Comparison of ENCODE assay signal across 10 cellular contexts in the genomic region with DNA sequence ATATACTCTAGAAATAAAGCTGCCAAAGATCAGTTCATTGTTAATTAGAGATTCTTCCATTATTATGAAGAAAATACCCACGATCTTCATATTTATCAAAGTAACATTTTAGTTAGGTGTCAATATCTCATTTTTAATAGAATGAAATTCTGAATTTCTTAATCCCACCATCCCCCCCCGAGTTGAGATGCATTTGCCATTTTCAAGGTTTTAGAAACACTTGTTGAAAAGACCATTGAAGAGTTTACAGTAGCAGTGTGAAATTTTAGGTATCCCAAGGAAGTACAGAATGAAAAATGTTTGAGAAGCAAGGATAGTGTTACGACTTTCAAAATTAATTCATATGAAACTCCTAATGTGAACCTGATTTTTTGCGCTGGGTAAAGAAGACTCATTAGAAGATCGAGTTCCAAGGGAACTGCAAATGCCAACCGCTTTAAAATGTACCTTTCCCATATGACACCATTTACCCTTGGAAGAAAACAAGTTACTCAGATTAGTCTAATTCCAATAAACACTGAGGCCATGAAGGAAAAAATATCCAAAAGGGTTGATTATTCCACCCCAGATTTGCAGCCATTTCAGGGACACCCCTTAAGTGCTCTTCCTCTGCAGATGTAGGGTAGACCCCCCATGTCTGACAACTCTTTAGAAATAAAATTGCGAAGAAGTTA. TPM values are rescaled to one million over a fixed set of nuclear protein-coding genes. Genes with fewer than 3 reads are reported as not detected.
DNase-seq lines count a peak whose midpoint lies in the region; FAIRE-seq and TF ChIP-seq lines count a peak whose summit lies in the region.
"Had no signal": no experiment of that assay in that cellular context is flagged by ENCODE, and none has a peak within 500 bp of the region (broad histone marks: within the 10 kb centered on the region; RNA-seq: fewer than 3 reads in every experiment).

No MANE protein-coding gene starts in this region.

- peak overlapping the region; percentile 27 for H3K4me3 ChIP-seq in Caco-2 (ENCODE audit: low read depth, low read length)
- H3K4me3 ChIP-seq in astrocyte (ENCODE audit: insufficient read depth, low read depth, low read length) = no peak overlapping the region
- H3K4me3 ChIP-seq in neuron (ENCODE audit: low read length) = no peak overlapping the region

- H3K36me3 ChIP-seq in Caco-2 (ENCODE audit: control insufficient read depth, insufficient read depth, low read length) (no peaks in the 10 kb centered on the region), astrocyte (ENCODE audit: insufficient read depth, low read length) (no peaks in the 10 kb centered on the region), neuron (ENCODE audit: insufficient read depth, low read length) (no peaks in the 10 kb centered on the region)

- H2AFZ ChIP-seq in astrocyte (ENCODE audit: low read depth, low read length) (no peak overlapping the region), neuron (ENCODE audit: low read depth, low read length) (peak overlapping the region; percentile 87)

- H3K27ac Mint-ChIP-seq in Caco-2 (ENCODE audit: unreplicated experiment) (no peak overlapping the region), IgD-negative memory B cell (peak overlapping the region; percentile 89 to 98 (median 94)), astrocyte (ENCODE audit: unreplicated experiment) (no peak overlapping the region)

- TF ChIP-seq CTCF in Caco-2 (IDR thresholded peaks at IDR 0.05; ENCODE audit: insufficient read depth in 1 of 2, low read depth in 1 of 2, low read length in 1 of 2, severe bottlenecking in 1 of 2, unreplicated experiment in 1 of 2) = no peak
- no peak for TF ChIP-seq CTCF in astrocyte (IDR thresholded peaks at IDR 0.05; ENCODE audit: insufficient read depth, low read depth, low read length)
- no peak for TF ChIP-seq CTCF in GM13977 (IDR thresholded peaks at IDR 0.05; ENCODE audit: extremely low read depth, insufficient read depth, missing control alignments)
- TF ChIP-seq CTCF in D721Med (IDR thresholded peaks at IDR 0.05; ENCODE audit: insufficient read depth, missing control alignments) = no peak

- POLR2A ChIA-PET in Caco-2 (lab: Charles Lee) = no interaction called here

- H3K4me1 ChIP-seq in Caco-2 (no peaks in the 10 kb centered on the region), astrocyte (ENCODE audit: insufficient read depth, low read length) (no peaks in the 10 kb centered on the region), neuron (ENCODE audit: insufficient read depth, low read length) (no peaks in the 10 kb centered on the region)

- H3K4me2 ChIP-seq in astrocyte (ENCODE audit: low read length) = peak overlapping the region; percentile 53

- no peaks in the 10 kb centered on the region for H3K79me2 ChIP-seq in astrocyte (ENCODE audit: insufficient read depth, low read length)

- H3K36me3 Mint-ChIP-seq in Caco-2 (ENCODE audit: insufficient read depth, unreplicated experiment) (peaks cover 5% of the 10 kb centered on the region), IgD-negative memory B cell (peaks cover 16% of the 10 kb centered on the region), astrocyte (ENCODE audit: low read depth, unreplicated experiment) (no peaks in the 10 kb centered on the region)

- TSS peak; percentile 56 for BruUV-seq in Caco-2 (replicated peaks; lab: Mats Ljungman, UMichigan)

- no peaks in the 10 kb centered on the region for H3K9me3 Mint-ChIP-seq in Caco-2 (ENCODE audit: unreplicated experiment)
- H3K9me3 Mint-ChIP-seq in IgD-negative memory B cell = no peaks in the 10 kb centered on the region
- H3K9me3 Mint-ChIP-seq in astrocyte (ENCODE audit: unreplicated experiment) = no peaks in the 10 kb centered on the region

- H3K4me1 Mint-ChIP-seq in Caco-2 (ENCODE audit: low read depth, unreplicated experiment) (no peaks in the 10 kb centered on the region), IgD-negative memory B cell (peaks cover 35 to 42% (median 37%) of the 10 kb centered on the region in 3 donors), astrocyte (ENCODE audit: low read depth, unreplicated experiment) (no peaks in the 10 kb centered on the region)

- H3K9ac ChIP-seq in astrocyte (ENCODE audit: low read length) = no peak overlapping the region

- no peak for DNase-seq in Caco-2
- DNase-seq in astrocyte (ENCODE audit: low read depth) = no peak
- DNase-seq in occipital lobe (lab: John Stamatoyannopoulos, UW) = no peak
- DNase-seq in GM13977 (ENCODE audit: low spot score) = no peak
- no peak for DNase-seq in HuH-7 (ENCODE audit: low spot score)
- DNase-seq in D721Med (ENCODE audit: insufficient read length, low spot score) = no peak

- FAIRE-seq in astrocyte (lab: Jason Lieb, UNC) = no peak
- no peak for FAIRE-seq in D721Med (lab: Jason Lieb, UNC)

- H3K9me3 ChIP-seq in Caco-2 (no peaks in the 10 kb centered on the region), astrocyte (ENCODE audit: insufficient read depth, low read depth, low read length) (peaks cover 13% of the 10 kb centered on the region), neuron (ENCODE audit: low read length) (peaks cover 10% of the 10 kb centered on the region)

- H3K4me3 Mint-ChIP-seq in Caco-2 (ENCODE audit: unreplicated experiment) (peak overlapping the region; percentile 76), IgD-negative memory B cell (peak overlapping the region; percentile 96 to 100 (median 97)), astrocyte (ENCODE audit: unreplicated experiment) (peak overlapping the region; percentile 57)

- CTCF ChIA-PET in Caco-2 (lab: Charles Lee) = interaction anchor here (0.9 kb wide), 1 partner anchor 117 kb away, joined by 3 read pairs; a partner anchor contains a TSS

- in situ Hi-C loops in GM13977 (cut with MboI; ENCODE audit: low pct_unique_long_range_greater_than_20kb, low sequenced_read_pairs, unreplicated experiment) = loop anchor here (5.0 kb wide), 1 partner anchor 96 kb away; no protein-coding TSS in a partner anchor

- peaks cover 14% of the 10 kb centered on the region for H3K27me3 Mint-ChIP-seq in Caco-2 (ENCODE audit: insufficient read depth, unreplicated experiment)
- no peaks in the 10 kb centered on the region for H3K27me3 Mint-ChIP-seq in IgD-negative memory B cell
- H3K27me3 Mint-ChIP-seq in astrocyte (ENCODE audit: low read depth, unreplicated experiment) = peaks cover 38% of the 10 kb centered on the region

- intact Hi-C loops in Caco-2 (cut with micrococcal nuclease; ENCODE audit: unreplicated experiment) = no loop called here

- H3K27me3 ChIP-seq in Caco-2 (replicated peaks; ENCODE audit: control insufficient read depth, insufficient read depth, low read length) = no peaks in the 10 kb centered on the region
- peaks cover 67% of the 10 kb centered on the region for H3K27me3 ChIP-seq in astrocyte (ENCODE audit: insufficient read depth, low read length)
- peaks cover 49% of the 10 kb centered on the region for H3K27me3 ChIP-seq in neuron (ENCODE audit: insufficient read depth, low read length)

- H3K27ac ChIP-seq in astrocyte (ENCODE audit: low read depth, low read length) = no peak overlapping the region
- H3K27ac ChIP-seq: dorsolateral prefrontal cortex had no signal

- H4K20me1 ChIP-seq in astrocyte (ENCODE audit: insufficient read depth, low read length) = no peaks in the 10 kb centered on the region

RNA-seq across cellular contexts. Expression of a gene that starts 0.7 kb away (rescaled TPM):
- total RNA-seq in Caco-2 (2022) (2.4 and 2.8 TPM in 2 replicates), astrocyte (0.34 and 0.41 TPM in 2 replicates), occipital lobe (0.16 TPM)
- polyA plus RNA-seq in IgD-negative memory B cell = 103 TPM

RNA-seq across cellular contexts. Expression of a gene that starts 4.6 kb away (rescaled TPM):
- total RNA-seq in Caco-2 (2022) (not detected in 2 replicates), astrocyte (not detected in 2 replicates), occipital lobe (not detected)
- 0.84 TPM for polyA plus RNA-seq in IgD-negative memory B cell
- total RNA-seq: dorsolateral prefrontal cortex, HT-29 had no signal

RNA-seq across cellular contexts. Expression of a gene that starts 55.1 kb away (rescaled TPM):
- total RNA-seq in Caco-2 (2022) = 8.0 TPM in 2 replicates
- polyA plus RNA-seq in IgD-negative memory B cell = 0.36 TPM
- 12.1 and 12.4 TPM in 2 replicates for total RNA-seq in astrocyte
- total RNA-seq in occipital lobe = 7.6 TPM

Comparison
In these comparisons a context has a peak if more than half of its experiments do, and no peak if none do; other contexts are left out.
1. H3K27ac Mint-ChIP-seq: peak in IgD-negative memory B cell (3 of 3); none in Caco-2 (single experiment) and astrocyte (single experiment).
2. Peak in every context shown above with its lines, with median percentiles within 50 percentile points of each other: H3K4me3 Mint-ChIP-seq.